ENCODE assay signal across 7 cellular contexts in the genomic region with DNA sequence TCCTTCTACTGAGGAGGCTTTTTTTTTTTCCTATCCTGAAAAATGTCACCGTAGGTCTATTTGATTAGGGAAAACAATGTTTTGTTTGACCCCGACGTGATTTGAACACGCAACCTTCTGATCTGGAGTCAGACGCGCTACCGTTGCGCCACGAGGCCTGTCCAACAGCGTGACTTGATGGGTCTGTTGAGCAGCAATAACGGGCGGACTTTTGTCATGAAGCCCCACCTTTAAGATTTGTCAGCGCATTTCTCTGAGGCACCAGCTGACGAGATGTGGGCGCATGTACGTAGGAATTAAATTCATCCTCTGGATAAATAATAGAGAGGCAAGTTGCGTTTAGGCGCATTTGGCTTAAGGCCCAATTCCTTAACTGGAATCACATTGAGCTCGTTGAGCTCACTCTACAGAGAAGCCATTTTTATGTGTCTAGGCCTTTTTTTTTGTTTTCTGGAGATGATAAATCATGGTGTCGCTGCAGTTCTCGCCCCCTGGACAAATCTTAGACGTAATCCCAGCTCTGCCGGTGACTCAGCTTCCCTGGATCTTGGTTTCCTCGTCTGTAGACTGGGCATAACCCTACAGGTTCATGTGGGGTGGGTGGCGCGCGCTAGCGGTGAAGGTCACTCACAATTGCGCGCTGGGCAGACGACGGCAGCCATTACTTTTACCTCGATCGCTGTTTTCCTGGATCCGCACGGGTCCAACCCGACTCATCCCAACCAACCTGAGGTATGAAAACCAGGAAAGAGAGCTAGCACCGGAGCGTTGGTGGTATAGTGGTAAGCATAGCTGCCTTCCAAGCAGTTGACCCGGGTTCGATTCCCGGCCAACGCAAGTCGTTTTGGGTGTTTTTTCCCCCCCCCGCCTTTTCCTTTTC. TPM values are rescaled to one million over a fixed set of nuclear protein-coding genes. Genes with fewer than 3 reads are reported as not detected.
DNase-seq lines count a peak whose midpoint lies in the region; TF ChIP-seq lines count a peak whose summit lies in the region.

No MANE protein-coding gene starts in this region.

- TF ChIP-seq EP300 in tibial nerve (IDR thresholded peaks at IDR 0.05), result peak; percentile 26 to 81

- H3K4me1 ChIP-seq in left ventricle myocardium inferior (peaks cover 43% of the 10 kb centered on the region), tibial nerve (peaks cover 0 to 35% (median 9%) of the 10 kb centered on the region in 4 donors)

- H3K27me3 ChIP-seq in left ventricle myocardium inferior (ENCODE audit: low read depth) (no peaks in the 10 kb centered on the region), tibial nerve (no peaks in the 10 kb centered on the region)

- 0 to 1% methylated on average over 44 to 45 of the region's 45 CpGs for WGBS in tibial nerve, 2 donors

- peak; percentile 20 for DNase-seq in GM19240 (ENCODE audit: insufficient read length, low spot score)
- peak; percentile 99 for DNase-seq in NCI-H1694 treated with DMSO at 0.1 percent for 48 hours (lab: John Stamatoyannopoulos, UW)
- DNase-seq in T-helper 2 cell, result peak; percentile 50 to 90 (median 76)
- DNase-seq in amniotic stem cell (lab: John Stamatoyannopoulos, UW), result peak; percentile 89
- peak; percentile 84 for DNase-seq in left ventricle myocardium inferior
- peak; percentile 82 to 98 (median 90) for DNase-seq in posterior cingulate gyrus
- DNase-seq in tibial nerve (ENCODE audit: low spot score in 2 of 2), result peak; percentile 96 to 99

- H3K9me3 ChIP-seq in left ventricle myocardium inferior (replicated peaks) (no peaks in the 10 kb centered on the region), tibial nerve (no peaks in the 10 kb centered on the region)

- H3K36me3 ChIP-seq in left ventricle myocardium inferior (no peaks in the 10 kb centered on the region), tibial nerve (no peaks in the 10 kb centered on the region)

- intact Hi-C loops in left ventricle myocardium inferior (cut with micrococcal nuclease), result loop anchor here (5.0 kb wide), 1 partner anchor 34 kb away; no protein-coding TSS in a partner anchor
- intact Hi-C loops in posterior cingulate gyrus (cut with DNase I), result no loop called here

- peak overlapping the region; percentile 99 for H3K27ac ChIP-seq in left ventricle myocardium inferior (replicated peaks)
- H3K27ac ChIP-seq in tibial nerve, result peak overlapping the region; percentile 96 to 100 (median 98)

- TF ChIP-seq CTCF in left ventricle myocardium inferior (IDR thresholded peaks at IDR 0.05; ENCODE audit: borderline replicate concordance) (no peak), tibial nerve (IDR thresholded peaks at IDR 0.05) (peak in 1 of 5 experiments; percentile 30)

- TF ChIP-seq POLR2A in tibial nerve (IDR thresholded peaks at IDR 0.05), result no peak

- peak overlapping the region; percentile 75 for H3K4me3 ChIP-seq in left ventricle myocardium inferior
- H3K4me3 ChIP-seq in tibial nerve, result peak overlapping the region; percentile 54 to 77 (median 72)

RNA-seq across cellular contexts. Expression of a gene that starts 10.6 kb away (rescaled TPM):
- total RNA-seq in left ventricle myocardium inferior, result 1.2 TPM
- 10 to 100 TPM; 31.2 to 78.1 (median 39.6) TPM for total RNA-seq in tibial nerve

RNA-seq across cellular contexts. Expression of a gene that starts 26.8 kb away (rescaled TPM):
- 14.6 TPM for total RNA-seq in left ventricle myocardium inferior
- total RNA-seq in tibial nerve, result 10 to 100 TPM; 22.3 to 30.1 (median 25.3) TPM

RNA-seq across cellular contexts. Expression of a gene that starts 28.1 kb away (rescaled TPM):
- total RNA-seq in left ventricle myocardium inferior (9.8 TPM), tibial nerve (10 to 100 TPM; 19.2 to 39.9 (median 29.5) TPM)

RNA-seq across cellular contexts. Expression of a gene that starts 31.0 kb away (rescaled TPM):
- total RNA-seq in left ventricle myocardium inferior, result 8.4 TPM
- 10 to 100 TPM; 13.8 to 22.4 (median 19.4) TPM for total RNA-seq in tibial nerve

RNA-seq across cellular contexts. Expression of a gene that starts 44.8 kb away (rescaled TPM):
- 7.9 TPM for total RNA-seq in left ventricle myocardium inferior
- total RNA-seq in tibial nerve, result 10 to 100 TPM; 28.2 to 47.1 (median 38.2) TPM

Comparison
In these comparisons a context has a peak if more than half of its experiments do, and no peak if none do; other contexts are left out.
1. Peak in every context shown above with its lines: DNase-seq, H3K4me3 ChIP-seq and H3K27ac ChIP-seq.
2. DNase-seq: peak in every context shown above with its lines; median percentile 99 in NCI-H1694 treated with DMSO at 0.1 percent for 48 hours; 98 in tibial nerve; 90 in posterior cingulate gyrus; 89 in amniotic stem cell; 84 in left ventricle myocardium inferior; 76 in T-helper 2 cell; 20 in GM19240.
3. RNA of a gene that starts 10.6 kb away (total RNA-seq): 31.2 to 78.1 TPM in tibial nerve; 1.2 TPM in left ventricle myocardium inferior (single experiment); every median in the first group is over 10 times any median in the second.